In the genomic region with DNA sequence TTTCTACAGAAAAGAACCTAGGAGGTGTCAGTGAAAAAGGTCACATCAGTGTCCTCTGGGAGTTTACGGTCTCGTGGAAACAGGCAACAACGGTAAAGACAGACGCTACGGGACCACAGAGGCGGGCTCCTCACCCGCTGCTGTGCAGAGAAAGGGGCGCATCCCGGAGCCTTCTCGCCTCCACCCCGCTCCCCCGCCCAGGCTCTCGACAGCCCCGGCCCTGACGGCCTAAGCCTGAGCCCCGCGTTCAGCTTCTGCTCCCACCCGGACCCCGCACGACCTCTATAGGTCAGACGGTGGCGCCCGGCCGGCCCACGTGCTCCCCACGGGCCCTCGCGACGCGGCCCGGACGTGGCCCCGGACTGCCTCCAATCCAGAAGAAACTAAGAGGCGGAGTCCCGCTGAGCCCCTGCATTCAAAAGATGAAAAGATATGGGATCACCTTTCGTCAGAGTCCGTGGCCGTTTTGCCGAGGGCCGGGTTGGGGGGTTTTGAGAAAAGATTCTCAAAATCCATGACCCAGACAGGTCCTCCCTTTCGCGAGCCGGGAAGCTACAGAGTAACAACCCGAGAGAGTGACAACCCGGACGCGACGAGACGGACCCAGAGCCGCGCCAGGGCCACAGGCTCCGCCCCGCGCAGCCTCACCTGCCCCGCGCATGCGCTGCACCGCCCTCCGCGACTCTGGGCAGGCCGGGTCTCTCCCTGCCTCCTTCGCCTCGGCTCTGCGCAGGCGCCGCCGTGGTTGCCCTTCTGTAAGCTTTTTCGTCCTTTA, we compare ENCODE assay signal across 8 cellular contexts. TPM values are rescaled to one million over a fixed set of nuclear protein-coding genes. Genes with fewer than 3 reads are reported as not detected.
DNase-seq lines count a peak whose midpoint lies in the region; ATAC-seq and TF ChIP-seq lines count a peak whose summit lies in the region.

Gene ZC3H8, minus strand, starts transcription at position 577 of the 775 bp plus-strand sequence. Its CDS starts 61 bp downstream, at position 516.

- H3K27ac ChIP-seq in epithelial cell of prostate: peak within 1 kb of the TSS; percentile 56

- intact Hi-C loops in mucosa of descending colon (cut with DNase I, micrococcal nuclease): loop anchor here in 1 of 2 donors (10.0 kb wide), 1 partner anchor 200 kb away; the partner anchor contains the start of gene TMEM87B

- TF ChIP-seq CTCF in mucosa of descending colon (IDR thresholded peaks at IDR 0.05): no peak

- peaks cover 6% of the 10 kb centered on the region for H3K4me1 ChIP-seq in mucosa of descending colon (ENCODE audit: low read depth)

- H3K36me3 ChIP-seq in mucosa of descending colon (ENCODE audit: low read depth): no peaks in the 10 kb centered on the region

- H3K9me3 ChIP-seq in mucosa of descending colon: no peaks in the 10 kb centered on the region

- DNase-seq in DMS53 (lab: John Stamatoyannopoulos, UW): peak; percentile 98
- DNase-seq in OCI-M2 (lab: John Stamatoyannopoulos, UW; ENCODE audit: unreplicated experiment): peak; percentile 59
- peak; percentile 95 for DNase-seq in activated T-cell treated with anti-CD3 and anti-CD28 coated beads for 4 hours
- no peak for DNase-seq in epithelial cell of prostate (ENCODE audit: low read depth, low spot score)
- DNase-seq in mucosa of descending colon: peak; percentile 95 to 98 (median 96)
- DNase-seq in stimulated activated CD8-positive, alpha-beta memory T cell treated with anti-CD3 and anti-CD28 coated beads, Interleukin-4, amount 100 ng/mL, for 24 hours (ENCODE audit: low read depth): peak; percentile 93

- H3K4me3 ChIP-seq in mucosa of descending colon: peak within 1 kb of the TSS; percentile 44

- TF ChIP-seq EP300 in Ishikawa (IDR thresholded peaks at IDR 0.05; ENCODE audit: borderline replicate concordance): no peak

- TF ChIP-seq RAD21 in Ishikawa (IDR thresholded peaks at IDR 0.05; ENCODE audit: low read depth): no peak

- ATAC-seq in GM21576 (IDR thresholded peaks at IDR 0.05; ENCODE audit: unreplicated experiment): peak; percentile 87
- peak; percentile 99 for ATAC-seq in mucosa of descending colon

TF ChIP-seq in Ishikawa, 13 proteins besides CTCF, POLR2A, EP300 and RAD21:
- peak; percentile 56; the same call in 1 of the 2 replicates for TF ChIP-seq ZBTB7A (IDR thresholded peaks at IDR 0.05; ENCODE audit: low read depth)
- TF ChIP-seq CREB1 (IDR thresholded peaks at IDR 0.05; ENCODE audit: low read depth): no peak
- TF ChIP-seq TCF12 (IDR thresholded peaks at IDR 0.05; ENCODE audit: low read depth): no peak
- TF ChIP-seq TAF1 (IDR thresholded peaks at IDR 0.05; ENCODE audit: low read depth): peak; percentile 65; the same call in 1 of the 2 replicates
- TF ChIP-seq TEAD4 (IDR thresholded peaks at IDR 0.05): no peak
- TF ChIP-seq EGR1 (IDR thresholded peaks at IDR 0.05): no peak
- TF ChIP-seq NFIC (IDR thresholded peaks at IDR 0.05): no peak
- TF ChIP-seq, protein P1, sequence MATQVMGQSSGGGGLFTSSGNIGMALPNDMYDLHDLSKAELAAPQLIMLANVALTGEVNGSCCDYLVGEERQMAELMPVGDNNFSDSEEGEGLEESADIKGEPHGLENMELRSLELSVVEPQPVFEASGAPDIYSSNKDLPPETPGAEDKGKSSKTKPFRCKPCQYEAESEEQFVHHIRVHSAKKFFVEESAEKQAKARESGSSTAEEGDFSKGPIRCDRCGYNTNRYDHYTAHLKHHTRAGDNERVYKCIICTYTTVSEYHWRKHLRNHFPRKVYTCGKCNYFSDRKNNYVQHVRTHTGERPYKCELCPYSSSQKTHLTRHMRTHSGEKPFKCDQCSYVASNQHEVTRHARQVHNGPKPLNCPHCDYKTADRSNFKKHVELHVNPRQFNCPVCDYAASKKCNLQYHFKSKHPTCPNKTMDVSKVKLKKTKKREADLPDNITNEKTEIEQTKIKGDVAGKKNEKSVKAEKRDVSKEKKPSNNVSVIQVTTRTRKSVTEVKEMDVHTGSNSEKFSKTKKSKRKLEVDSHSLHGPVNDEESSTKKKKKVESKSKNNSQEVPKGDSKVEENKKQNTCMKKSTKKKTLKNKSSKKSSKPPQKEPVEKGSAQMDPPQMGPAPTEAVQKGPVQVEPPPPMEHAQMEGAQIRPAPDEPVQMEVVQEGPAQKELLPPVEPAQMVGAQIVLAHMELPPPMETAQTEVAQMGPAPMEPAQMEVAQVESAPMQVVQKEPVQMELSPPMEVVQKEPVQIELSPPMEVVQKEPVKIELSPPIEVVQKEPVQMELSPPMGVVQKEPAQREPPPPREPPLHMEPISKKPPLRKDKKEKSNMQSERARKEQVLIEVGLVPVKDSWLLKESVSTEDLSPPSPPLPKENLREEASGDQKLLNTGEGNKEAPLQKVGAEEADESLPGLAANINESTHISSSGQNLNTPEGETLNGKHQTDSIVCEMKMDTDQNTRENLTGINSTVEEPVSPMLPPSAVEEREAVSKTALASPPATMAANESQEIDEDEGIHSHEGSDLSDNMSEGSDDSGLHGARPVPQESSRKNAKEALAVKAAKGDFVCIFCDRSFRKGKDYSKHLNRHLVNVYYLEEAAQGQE (IDR thresholded peaks at IDR 0.05; ENCODE audit: low read depth): no peak
- TF ChIP-seq, protein P2, sequence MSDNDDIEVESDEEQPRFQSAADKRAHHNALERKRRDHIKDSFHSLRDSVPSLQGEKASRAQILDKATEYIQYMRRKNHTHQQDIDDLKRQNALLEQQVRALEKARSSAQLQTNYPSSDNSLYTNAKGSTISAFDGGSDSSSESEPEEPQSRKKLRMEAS (IDR thresholded peaks at IDR 0.05): peak; percentile 99
- TF ChIP-seq FOXM1 (IDR thresholded peaks at IDR 0.05; ENCODE audit: borderline replicate concordance, low read depth): no peak
- peak; percentile 18; the same call in 1 of the 2 replicates for TF ChIP-seq YY1 (IDR thresholded peaks at IDR 0.05; ENCODE audit: low read depth)
- TF ChIP-seq CEBPB (IDR thresholded peaks at IDR 0.05): no peak
- TF ChIP-seq, protein P3, sequence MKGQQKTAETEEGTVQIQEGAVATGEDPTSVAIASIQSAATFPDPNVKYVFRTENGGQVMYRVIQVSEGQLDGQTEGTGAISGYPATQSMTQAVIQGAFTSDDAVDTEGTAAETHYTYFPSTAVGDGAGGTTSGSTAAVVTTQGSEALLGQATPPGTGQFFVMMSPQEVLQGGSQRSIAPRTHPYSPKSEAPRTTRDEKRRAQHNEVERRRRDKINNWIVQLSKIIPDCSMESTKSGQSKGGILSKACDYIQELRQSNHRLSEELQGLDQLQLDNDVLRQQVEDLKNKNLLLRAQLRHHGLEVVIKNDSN (IDR thresholded peaks at IDR 0.05): peak; percentile 70

RNA-seq across cellular contexts. Expression of gene ZC3H8, which starts in this region (rescaled TPM):
- total RNA-seq in mucosa of descending colon: 10 to 100 TPM in 1 of 3 donors, 1 to 10 TPM in 2; 8.7 to 13.6 (median 9.6) TPM
